ENCODE assay signal across 9 cellular contexts in the genomic region with DNA sequence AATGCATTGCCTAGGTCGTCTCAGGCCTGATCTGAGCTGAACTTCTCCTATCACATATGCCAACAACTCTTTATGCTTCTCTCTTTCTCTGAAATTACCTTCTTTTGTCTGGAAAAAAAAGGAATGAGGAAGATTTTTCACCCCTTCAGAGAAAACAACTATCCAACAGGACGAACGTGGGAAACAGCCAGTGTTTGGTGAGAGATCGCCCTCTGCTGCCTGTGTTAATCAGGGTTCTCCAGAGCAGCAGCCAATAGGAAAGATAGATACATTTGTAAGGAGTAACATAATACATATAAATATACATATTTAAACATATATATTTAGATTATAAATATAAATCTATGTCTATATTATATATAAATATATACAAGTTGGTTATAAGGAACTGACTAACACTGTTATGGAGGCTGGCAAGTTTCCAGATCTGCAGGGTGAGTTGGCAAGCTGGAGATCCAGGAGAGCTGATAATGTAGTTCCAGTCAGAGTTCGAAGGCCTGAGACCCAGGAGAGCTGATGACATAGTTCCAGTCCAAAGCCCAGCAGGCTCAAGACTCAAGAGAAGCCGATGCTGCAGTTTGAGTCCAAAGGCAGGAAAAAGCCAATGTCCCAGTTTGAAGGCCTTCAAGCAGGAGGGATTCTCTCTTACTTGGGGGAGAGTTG. TPM values are rescaled to one million over a fixed set of nuclear protein-coding genes. Genes with fewer than 3 reads are reported as not detected.
DNase-seq lines count a peak whose midpoint lies in the region; ATAC-seq and TF ChIP-seq lines count a peak whose summit lies in the region.
"Had no signal": no experiment of that assay in that cellular context is flagged by ENCODE, and none has a peak within 500 bp of the region (broad histone marks: within the 10 kb centered on the region; RNA-seq: fewer than 3 reads in every experiment).

No MANE protein-coding gene starts in this region.

- no peak overlapping the region for H3K27ac ChIP-seq in C4-2B
- no peak overlapping the region for H3K27ac ChIP-seq in HCT116 (ENCODE audit: low read depth, low read length)

- RAD21 ChIA-PET in HCT116 (lab: Charles Lee; ENCODE audit: low non-redundant PET in 1 of 2, low total read pairs in 2 of 2, uncharacterized antibody in 2 of 2, unreplicated experiment in 2 of 2), result no interaction called here

- no peak overlapping the region for H2AFZ ChIP-seq in HCT116 (ENCODE audit: low read depth, low read length, poor library complexity, severe bottlenecking)

- no peaks in the 10 kb centered on the region for H3K79me2 ChIP-seq in HCT116 (ENCODE audit: insufficient read depth, low read length)

- ATAC-seq in HCT116, result peak; percentile 78
- ATAC-seq in GM18505 (IDR thresholded peaks at IDR 0.05; ENCODE audit: unreplicated experiment), result no peak
- no peak for ATAC-seq in HG03039 (IDR thresholded peaks at IDR 0.05; ENCODE audit: unreplicated experiment)

- H3K9me2 ChIP-seq in HCT116 (ENCODE audit: insufficient read depth), result no peaks in the 10 kb centered on the region

- no peaks in the 10 kb centered on the region for H3K4me1 Mint-ChIP-seq in immature natural killer cell

- no peak overlapping the region for H3K9ac ChIP-seq in HCT116 (ENCODE audit: low read length)

- H3K9me3 ChIP-seq in HCT116 (ENCODE audit: control insufficient read depth in 1 of 2, insufficient read depth in 1 of 2, low read depth in 1 of 2, low read length in 2 of 2), result no peaks in the 10 kb centered on the region

- H3K4me2 ChIP-seq in HCT116 (ENCODE audit: low read length), result no peak overlapping the region

- H3K27me3 ChIP-seq in HCT116 (ENCODE audit: insufficient read depth, low read length), result no peaks in the 10 kb centered on the region

- no peaks in the 10 kb centered on the region for H3K9me3 Mint-ChIP-seq in immature natural killer cell

- peaks cover 0 to 5% (median 3%) of the 10 kb centered on the region in 3 donors for H3K27me3 Mint-ChIP-seq in immature natural killer cell (ENCODE audit: low read depth in 3 of 3)

- no peak for TF ChIP-seq POLR2A in HCT116 (IDR thresholded peaks at IDR 0.05; ENCODE audit: borderline replicate concordance, extremely low read depth, insufficient read depth, insufficient read length)
- TF ChIP-seq POLR2A in GM18505 (IDR thresholded peaks at IDR 0.05; ENCODE audit: borderline replicate concordance, extremely low read depth, insufficient read depth, insufficient read length), result no peak

- POLR2A ChIA-PET in HCT116 (lab: Charles Lee), result no interaction called here

- no peak overlapping the region for H3K27ac Mint-ChIP-seq in immature natural killer cell

- CTCF ChIA-PET in HCT116 (lab: Charles Lee), result interaction anchor here (1.1 kb wide), 1 partner anchor 175 kb away, joined by 4 read pairs; no protein-coding TSS in a partner anchor

- H3K36me3 ChIP-seq in HCT116 (ENCODE audit: control insufficient read depth in 1 of 2, insufficient read depth in 2 of 2, low read length in 2 of 2), result no peaks in the 10 kb centered on the region

- no peaks in the 10 kb centered on the region for H3K4me1 ChIP-seq in HCT116 (ENCODE audit: control insufficient read depth in 1 of 2, insufficient read depth in 2 of 2, low read length in 2 of 2)

- no peaks in the 10 kb centered on the region for H3K36me3 Mint-ChIP-seq in immature natural killer cell

- H3K4me3 ChIP-seq in HCT116 (replicated peaks in 1 of 2; ENCODE audit: low read depth in 1 of 2, low read length in 2 of 2), result no peak overlapping the region

- BruUV-seq in HCT116 (replicated peaks; lab: Mats Ljungman, UMichigan), result no TSS peak

- no peaks in the 10 kb centered on the region for H4K20me1 ChIP-seq in HCT116 (ENCODE audit: insufficient read depth)

- peak; percentile 63 for TF ChIP-seq RAD21 in HCT116 (IDR thresholded peaks at IDR 0.05; ENCODE audit: low read depth)

- TF ChIP-seq CTCF in C4-2B (conservative IDR thresholded peaks at IDR 0.05) (peak; percentile 61), HCT116 (IDR thresholded peaks at IDR 0.05 in 2 of 3, conservative IDR thresholded peaks at IDR 0.05 in 1 of 3; ENCODE audit: borderline replicate concordance in 1 of 3, insufficient read depth in 1 of 3, low read depth in 2 of 3, low read length in 2 of 3) (peak; percentile 47 to 52 (median 51); a peak in 5 of 6 replicates)

- H3K4me3 Mint-ChIP-seq in immature natural killer cell, result no peak overlapping the region

- DNase-seq in HCT116 (ENCODE audit: low read depth, low spot score) (no peak), SW480 (ENCODE audit: low spot score) (peak; percentile 38), head of caudate nucleus (peak in 41 of 42 donors; percentile 17 to 74 (median 53)), immature natural killer cell (no peak)
- DNase-seq in stimulated activated CD4-positive, alpha-beta T cell treated with anti-CD3 and anti-CD28 coated beads, Interleukin-1b, Interleukin-23, amount 100 ng/mL, for 48 hours, result no peak

- intact Hi-C loops in HCT116 (cut with micrococcal nuclease) (loop anchor here (1.0 kb wide), 1 partner anchor 175 kb away; no protein-coding TSS in a partner anchor), head of caudate nucleus (cut with DNase I) (loop anchor here (10.0 kb wide), 1 partner anchor 1062 kb away; no protein-coding TSS in a partner anchor)

TF ChIP-seq in HCT116, 20 proteins besides CTCF, POLR2A, EP300 and RAD21:
- TF ChIP-seq POLR2AphosphoS5 (IDR thresholded peaks at IDR 0.05; ENCODE audit: low read depth, low read length) (no peak), SRF (IDR thresholded peaks at IDR 0.05; ENCODE audit: low read depth) (no peak), ZFX (IDR thresholded peaks at IDR 0.05) (no peak), FOSL1 (IDR thresholded peaks at IDR 0.05; ENCODE audit: low read depth) (no peak), TCF7L2 (IDR thresholded peaks at IDR 0.05; ENCODE audit: borderline replicate concordance, extremely low read depth, insufficient read depth, insufficient read length) (no peak), EZH2phosphoT487 (IDR thresholded peaks at IDR 0.05; ENCODE audit: borderline replicate concordance) (no peak), EGR1 (IDR thresholded peaks at IDR 0.05; ENCODE audit: low read depth) (no peak)
- TF ChIP-seq, protein P1, sequence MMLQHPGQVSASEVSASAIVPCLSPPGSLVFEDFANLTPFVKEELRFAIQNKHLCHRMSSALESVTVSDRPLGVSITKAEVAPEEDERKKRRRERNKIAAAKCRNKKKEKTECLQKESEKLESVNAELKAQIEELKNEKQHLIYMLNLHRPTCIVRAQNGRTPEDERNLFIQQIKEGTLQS (IDR thresholded peaks at IDR 0.05), result no peak

RNA-seq across cellular contexts. Expression of gene CETN2, which starts 13.3 kb away (rescaled TPM):
- total RNA-seq in HCT116 (2021; ENCODE audit: unreplicated experiment), result 20.9 TPM
- 11.4 and 14.6 TPM in 2 replicates for polyA plus RNA-seq in HCT116 (2012)
- polyA plus RNA-seq in immature natural killer cell, result 10 to 100 TPM; 31.6 to 45.7 (median 33.4) TPM

RNA-seq across cellular contexts. Expression of gene NSDHL, which starts 13.7 kb away (rescaled TPM):
- 22.1 TPM for total RNA-seq in HCT116 (2021; ENCODE audit: unreplicated experiment)
- polyA plus RNA-seq in HCT116 (2012), result 21.6 and 25.7 TPM in 2 replicates
- polyA plus RNA-seq in immature natural killer cell, result 10 to 100 TPM; 16.5 to 44.8 (median 20.2) TPM

RNA-seq across cellular contexts. Expression of gene MAGEA6, which starts 47.7 kb away (rescaled TPM):
- 0.57 TPM for total RNA-seq in HCT116 (2021; ENCODE audit: unreplicated experiment)
- 0.31 and 0.57 TPM in 2 replicates for polyA plus RNA-seq in HCT116 (2012)
- polyA plus RNA-seq in immature natural killer cell, result not detected
- total RNA-seq: urinary bladder had no signal
- polyA plus RNA-seq: urinary bladder had no signal

RNA-seq across cellular contexts. Expression of gene CSAG3, which starts 58.2 kb away (rescaled TPM):
- total RNA-seq in HCT116 (2021; ENCODE audit: unreplicated experiment), result 44.1 TPM
- 34.2 and 45.3 TPM in 2 replicates for polyA plus RNA-seq in HCT116 (2012)
- not detected for polyA plus RNA-seq in immature natural killer cell
- total RNA-seq: urinary bladder had no signal
- polyA plus RNA-seq: urinary bladder had no signal

Comparison
In these comparisons a context has a peak if more than half of its experiments do, and no peak if none do; other contexts are left out.
1. DNase-seq: peak in SW480 (single experiment) and head of caudate nucleus (41 of 42); none in HCT116 (single experiment), immature natural killer cell (0 of 3) and stimulated activated CD4-positive, alpha-beta T cell treated with anti-CD3 and anti-CD28 coated beads, Interleukin-1b, Interleukin-23, amount 100 ng/mL, for 48 hours (single experiment).